25 cellular contexts compared by ENCODE assay signal in the genomic region with DNA sequence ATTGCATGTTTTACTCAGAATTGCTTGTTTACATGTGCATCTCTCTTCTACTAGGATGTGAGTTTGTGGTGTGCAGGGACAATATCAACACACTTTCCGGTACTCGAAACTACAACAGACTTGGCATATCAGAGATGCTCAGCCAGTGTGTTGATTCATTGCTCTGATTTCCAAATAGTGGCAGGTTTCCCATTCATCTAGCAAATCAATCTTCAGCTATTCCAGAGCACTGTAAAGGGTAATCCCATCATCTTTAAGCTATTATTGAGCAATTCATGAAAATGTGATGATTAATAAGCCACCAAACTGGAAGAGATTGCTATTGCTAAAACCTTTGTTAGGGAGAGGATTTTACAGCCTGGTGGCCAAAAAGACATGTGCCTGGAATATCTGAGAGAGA.
"Had no signal": no experiment of that assay in that cellular context is flagged by ENCODE, and none has a peak within 500 bp of the region (broad histone marks: within the 10 kb centered on the region; RNA-seq: fewer than 3 reads in every experiment).

No MANE protein-coding gene starts in this region.

- H3K27ac ChIP-seq: coronary artery, neural progenitor cell, spleen, thoracic aorta, vagina had no signal

- H3K9ac ChIP-seq: neural progenitor cell had no signal

- H3K4me2 ChIP-seq: neural progenitor cell had no signal

- H3K4me3 Mint-ChIP-seq: activated B cell treated with CpG ODN at 0.5 μM for 24 hours; activated CD4-positive, alpha-beta T cell treated with anti-CD3 and anti-CD28 coated beads for 36 hours; activated naive CD4-positive, alpha-beta T cell treated with anti-CD3 and anti-CD28 coated beads for 36 hours; activated naive CD8-positive, alpha-beta T cell treated with anti-CD3 and anti-CD28 coated beads, Interleukin-2, amount 10 ng/mL, durations not matched to agents 7 days and 5 days; activated T-cell treated with anti-CD3 and anti-CD28 coated beads, Interleukin-2, amount 50 U/mL, for 4 hours; endodermal cell; mesothelial cell of epicardium; naive thymus-derived CD8-positive, alpha-beta T cell; neural progenitor cell; T-helper 1 cell treated with Interleukin-12 subunit alpha and Interleukin-12 subunit beta and Interleukin-4 antibody, amounts not matched to agents 30 μg/mL and 1 μg/mL, for 36 hours; type B pancreatic cell had no signal

- H3K9me3 ChIP-seq: thoracic aorta, vagina had no signal

- DNase-seq: activated B cell treated with CpG ODN at 0.5 μM for 24 hours; activated CD4-positive, alpha-beta T cell treated with anti-CD3 and anti-CD28 coated beads for 36 hours; activated CD4-positive, alpha-beta T cell treated with anti-CD3 and anti-CD28 coated beads, Interleukin-2, amount 50 U/mL, for 4 hours; activated CD8-positive, alpha-beta memory T cell treated with anti-CD3 and anti-CD28 coated beads for 24 hours; activated CD8-positive, alpha-beta memory T cell treated with anti-CD3 and anti-CD28 coated beads, Interleukin-2, amount 50 U/mL, for 48 hours; activated effector memory CD4-positive, alpha-beta T cell treated with Interleukin-2 at 50 U/mL for 16 hours; activated naive CD4-positive, alpha-beta T cell treated with anti-CD3 and anti-CD28 coated beads for 36 hours; activated naive CD8-positive, alpha-beta T cell treated with anti-CD3 and anti-CD28 coated beads, Interleukin-2, amount 10 ng/mL, durations not matched to agents 7 days and 5 days; activated T-cell treated with anti-CD3 and anti-CD28 coated beads, Interleukin-2, amount 50 U/mL, for 4 hours; amniotic stem cell; cerebellar nuclear complex; endodermal cell; naive thymus-derived CD8-positive, alpha-beta T cell; retina; spleen; stimulated activated CD4-positive, alpha-beta T cell treated with anti-CD3 and anti-CD28 coated beads, Interleukin-4, amount 100 ng/mL, for 1 hour; stimulated activated naive CD4-positive, alpha-beta T cell had no signal

- H3K9me3 Mint-ChIP-seq: activated B cell treated with CpG ODN at 0.5 μM for 24 hours, type B pancreatic cell had no signal

- H3K4me3 ChIP-seq: coronary artery, neural progenitor cell, spleen, thoracic aorta, vagina had no signal

- H3K27me3 Mint-ChIP-seq: activated naive CD8-positive, alpha-beta T cell treated with anti-CD3 and anti-CD28 coated beads, Interleukin-2, amount 10 ng/mL, durations not matched to agents 7 days and 5 days had no signal

- H2AFZ ChIP-seq: neural progenitor cell had no signal

- ATAC-seq: activated CD4-positive, alpha-beta T cell treated with anti-CD3 and anti-CD28 coated beads for 36 hours; activated T-cell treated with anti-CD3 and anti-CD28 coated beads, Interleukin-2, amount 50 U/mL, for 4 hours; left lobe of liver; naive thymus-derived CD8-positive, alpha-beta T cell had no signal

- H3K36me3 Mint-ChIP-seq: activated naive CD8-positive, alpha-beta T cell treated with anti-CD3 and anti-CD28 coated beads, Interleukin-2, amount 10 ng/mL, durations not matched to agents 7 days and 5 days; mesothelial cell of epicardium; neural progenitor cell; type B pancreatic cell had no signal

- H3K27ac Mint-ChIP-seq: activated B cell treated with CpG ODN at 0.5 μM for 24 hours; activated CD4-positive, alpha-beta T cell treated with anti-CD3 and anti-CD28 coated beads for 36 hours; activated naive CD4-positive, alpha-beta T cell treated with anti-CD3 and anti-CD28 coated beads for 36 hours; activated naive CD8-positive, alpha-beta T cell treated with anti-CD3 and anti-CD28 coated beads, Interleukin-2, amount 10 ng/mL, durations not matched to agents 7 days and 5 days; endodermal cell; mesothelial cell of epicardium; naive thymus-derived CD8-positive, alpha-beta T cell; neural progenitor cell; T-helper 1 cell treated with Interleukin-12 subunit alpha and Interleukin-12 subunit beta and Interleukin-4 antibody, amounts not matched to agents 30 μg/mL and 1 μg/mL, for 36 hours; type B pancreatic cell had no signal

- H3K36me3 ChIP-seq: neural progenitor cell, spleen, thoracic aorta, vagina had no signal

- H3K27me3 ChIP-seq: neural progenitor cell, spleen, vagina had no signal

- H3K4me1 Mint-ChIP-seq: activated CD4-positive, alpha-beta T cell treated with anti-CD3 and anti-CD28 coated beads for 36 hours; mesothelial cell of epicardium; neural progenitor cell had no signal

- H3K4me1 ChIP-seq: neural progenitor cell, vagina had no signal
